ENCODE assay signal across 27 cellular contexts in the genomic region with DNA sequence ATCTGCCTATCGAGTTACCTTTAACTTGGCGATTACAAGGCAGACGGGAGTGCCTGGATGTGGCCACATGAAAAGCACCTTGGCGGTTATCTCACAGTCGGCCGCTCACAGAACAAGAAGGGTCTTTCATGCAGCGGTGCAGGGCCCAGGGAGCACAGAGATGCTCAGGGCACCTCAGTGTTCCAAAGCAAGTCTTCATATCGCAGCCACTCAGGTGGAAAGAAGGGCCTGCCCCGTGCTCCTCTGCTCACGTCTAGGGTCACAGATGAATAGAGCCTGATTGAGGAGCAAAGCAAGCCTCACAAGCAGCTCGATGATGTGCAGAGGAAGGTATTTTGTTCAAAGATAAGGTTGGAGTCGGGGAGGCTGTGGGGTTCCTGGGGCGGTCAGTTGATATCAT.
"Had no signal": no experiment of that assay in that cellular context is flagged by ENCODE, and none has a peak within 500 bp of the region (broad histone marks: within the 10 kb centered on the region; RNA-seq: fewer than 3 reads in every experiment).

No MANE protein-coding gene starts in this region.

- H3K27ac ChIP-seq: stomach, suprapubic skin, testis, thoracic aorta, tibial artery, tibial nerve, transverse colon, upper lobe of left lung, upper lobe of right lung, uterus, vagina had no signal

- H3K4me1 Mint-ChIP-seq: stimulated activated effector memory CD8-positive, alpha-beta T cell treated with anti-CD3 and anti-CD28 coated beads, Interleukin-12 subunit alpha, Interleukin-12 subunit beta, amount 100 ng/mL, for 72 hours; stimulated activated memory B cell treated with anti-CD40 and anti-IgM and Interleukin-4, amounts not matched to agents 10 μg/mL and 1 μg/mL and 100 μg/mL, for 72 hours; stimulated activated naive B cell treated with anti-CD40 and anti-IgM and Interleukin-4, amounts not matched to agents 10 μg/mL and 1 μg/mL and 100 μg/mL, for 72 hours; stimulated activated naive CD8-positive, alpha-beta T cell treated with anti-CD3 and anti-CD28 coated beads, Interleukin-15, amount 100 ng/mL, for 72 hours had no signal

- H3K27ac Mint-ChIP-seq: stimulated activated effector memory CD8-positive, alpha-beta T cell treated with anti-CD3 and anti-CD28 coated beads, Interleukin-12 subunit alpha, Interleukin-12 subunit beta, amount 100 ng/mL, for 72 hours; stimulated activated memory B cell treated with anti-CD40 and anti-IgM and Interleukin-4, amounts not matched to agents 10 μg/mL and 1 μg/mL and 100 μg/mL, for 72 hours; stimulated activated naive B cell treated with anti-CD40 and anti-IgM and Interleukin-4, amounts not matched to agents 10 μg/mL and 1 μg/mL and 100 μg/mL, for 72 hours; stimulated activated naive CD8-positive, alpha-beta T cell treated with anti-CD3 and anti-CD28 coated beads, Interleukin-15, amount 100 ng/mL, for 72 hours; stimulated activated naive CD8-positive, alpha-beta T cell treated with anti-CD3 and anti-CD28 coated beads, Interleukin-15, Interleukin-2, amounts not matched to agents 100 ng/mL and 50 ng/mL, for 24 hours; type B pancreatic cell had no signal

- H3K27me3 ChIP-seq: stomach, suprapubic skin, testis, tibial artery, tibial nerve, transverse colon, upper lobe of left lung, upper lobe of right lung, uterus, vagina had no signal

- DNase-seq: stimulated activated CD4-positive, alpha-beta T cell treated with anti-CD3 and anti-CD28 coated beads, Interleukin-2, amount 100 ng/mL, for 48 hours; stimulated activated CD4-positive, alpha-beta T cell treated with anti-CD3 and anti-CD28 coated beads, Interleukin-4, amount 100 ng/mL, for 1 hour; stimulated activated CD4-positive, alpha-beta T cell treated with anti-CD3 and anti-CD28 coated beads, Interleukin-4, amount 100 ng/mL, for 24 hours; stimulated activated CD4-positive, alpha-beta T cell treated with anti-CD3 and anti-CD28 coated beads, Interleukin-4, amount 100 ng/mL, for 4 hours; stimulated activated CD8-positive, alpha-beta memory T cell treated with anti-CD3 and anti-CD28 coated beads, Interleukin-4, amount 100 ng/mL, for 48 hours; stimulated activated naive B cell treated with anti-CD40 and anti-IgM and Interleukin-4, amounts not matched to agents 10 μg/mL and 1 μg/mL and 100 μg/mL, for 72 hours; stimulated activated naive CD4-positive, alpha-beta T cell; stimulated activated naive CD4-positive, alpha-beta T cell treated with Interleukin-2 at 50 U/mL for 16 hours; stimulated activated naive CD8-positive, alpha-beta T cell treated with anti-CD3 and anti-CD28 coated beads, Interleukin-15, amount 100 ng/mL, for 72 hours; stimulated activated naive CD8-positive, alpha-beta T cell treated with anti-CD3 and anti-CD28 coated beads, Interleukin-15, Interleukin-2, amounts not matched to agents 100 U/mL and 50 U/mL, for 24 hours; stomach; substantia nigra; testis; tibial artery; transverse colon; trophoblast cell; upper lobe of left lung; upper lobe of right lung; uterus had no signal

- H3K27me3 Mint-ChIP-seq: type B pancreatic cell had no signal

- H3K9me3 ChIP-seq: suprapubic skin, testis, thoracic aorta, upper lobe of right lung, uterus, vagina had no signal

- H3K4me3 ChIP-seq: stomach, suprapubic skin, testis, thoracic aorta, tibial artery, tibial nerve, transverse colon, upper lobe of left lung, upper lobe of right lung, uterus, vagina had no signal

- H3K36me3 Mint-ChIP-seq: stimulated activated effector memory CD8-positive, alpha-beta T cell treated with anti-CD3 and anti-CD28 coated beads, Interleukin-12 subunit alpha, Interleukin-12 subunit beta, amount 100 ng/mL, for 72 hours; stimulated activated memory B cell treated with anti-CD40 and anti-IgM and Interleukin-4, amounts not matched to agents 10 μg/mL and 1 μg/mL and 100 μg/mL, for 72 hours had no signal

- H3K36me3 ChIP-seq: stomach, suprapubic skin, thoracic aorta, tibial artery, tibial nerve, transverse colon, upper lobe of left lung, upper lobe of right lung, uterus, vagina had no signal

- H3K4me3 Mint-ChIP-seq: stimulated activated effector memory CD8-positive, alpha-beta T cell treated with anti-CD3 and anti-CD28 coated beads, Interleukin-12 subunit alpha, Interleukin-12 subunit beta, amount 100 ng/mL, for 72 hours; stimulated activated memory B cell treated with anti-CD40 and anti-IgM and Interleukin-4, amounts not matched to agents 10 μg/mL and 1 μg/mL and 100 μg/mL, for 72 hours; stimulated activated naive B cell treated with anti-CD40 and anti-IgM and Interleukin-4, amounts not matched to agents 10 μg/mL and 1 μg/mL and 100 μg/mL, for 72 hours; stimulated activated naive CD8-positive, alpha-beta T cell treated with anti-CD3 and anti-CD28 coated beads, Interleukin-15, amount 100 ng/mL, for 72 hours; stimulated activated naive CD8-positive, alpha-beta T cell treated with anti-CD3 and anti-CD28 coated beads, Interleukin-15, Interleukin-2, amounts not matched to agents 100 ng/mL and 50 ng/mL, for 24 hours; type B pancreatic cell had no signal

- H3K4me1 ChIP-seq: stomach, testis, tibial artery, tibial nerve, transverse colon, upper lobe of left lung, upper lobe of right lung, uterus, vagina had no signal
